ENCODE assay signal across 1 cellular context in genomic region chr9:128276008-128276573, GRCh38.
TF ChIP-seq lines count a peak whose summit lies in the region.

TSS of gene SWI5 (plus strand) at chr9:128276276.

TF ChIP-seq in HepG2, 621 proteins besides CTCF, POLR2A, EP300 and RAD21 (continued from another document and continues in another):
- TF ChIP-seq ZNF512 (CRISPR knock-in tag; IDR thresholded peaks at IDR 0.05), result no peak
- TF ChIP-seq ZNF512B (CRISPR knock-in tag; IDR thresholded peaks at IDR 0.05; ENCODE audit: borderline replicate concordance), result no peak
- TF ChIP-seq MAX (IDR thresholded peaks at IDR 0.05), result peak; percentile 57
- no peak for TF ChIP-seq ZNF235 (CRISPR knock-in tag; IDR thresholded peaks at IDR 0.05; ENCODE audit: borderline replicate concordance)
- TF ChIP-seq CCAR2 (optimal IDR thresholded peaks at IDR 0.05; ENCODE audit: low read depth, low read length), result no peak
- peak; percentile 42 for TF ChIP-seq MED8 (CRISPR knock-in tag; IDR thresholded peaks at IDR 0.05; ENCODE audit: insufficient replicate concordance)
- no peak for TF ChIP-seq ZNF20 (CRISPR knock-in tag; IDR thresholded peaks at IDR 0.05)
- TF ChIP-seq JARID2 (CRISPR knock-in tag; IDR thresholded peaks at IDR 0.05; ENCODE audit: insufficient replicate concordance), result no peak
- peak; percentile 27; the same call in 1 of the 2 replicates for TF ChIP-seq FOSL2 (CRISPR knock-in tag; IDR thresholded peaks at IDR 0.05)
- TF ChIP-seq MAFK (conservative IDR thresholded peaks at IDR 0.05 in 1 of 2, IDR thresholded peaks at IDR 0.05 in 1 of 2; ENCODE audit: low read length in 2 of 2), result 0 out of 4 replicates have a peak, but pooled peaks of 1 of the 2 experiments have one; percentile 0
- peak; percentile 55; the same call in 1 of the 2 replicates for TF ChIP-seq KLF6 (CRISPR knock-in tag; IDR thresholded peaks at IDR 0.05)
- TF ChIP-seq NR0B2 (CRISPR knock-in tag; IDR thresholded peaks at IDR 0.05), result 0 out of 2 replicates have a peak, but pooled peaks have one; percentile 73
- peak; percentile 71 for TF ChIP-seq ZGPAT (CRISPR knock-in tag; IDR thresholded peaks at IDR 0.05)
- no peak for TF ChIP-seq ZNF660 (CRISPR knock-in tag; IDR thresholded peaks at IDR 0.05; ENCODE audit: borderline replicate concordance, low read depth)
- TF ChIP-seq PPARG (CRISPR knock-in tag; conservative IDR thresholded peaks at IDR 0.05), result peak; percentile 52; the same call in 1 of the 2 replicates
- peak; percentile 87 for TF ChIP-seq ZNF691 (CRISPR knock-in tag; IDR thresholded peaks at IDR 0.05; ENCODE audit: borderline replicate concordance, low read depth)
- peak; percentile 30; the same call in 1 of the 2 replicates for TF ChIP-seq NCOA2 (CRISPR knock-in tag; IDR thresholded peaks at IDR 0.05)
- TF ChIP-seq ZNF589 (CRISPR knock-in tag; conservative IDR thresholded peaks at IDR 0.05), result no peak
- no peak for TF ChIP-seq ZNF138 (CRISPR knock-in tag; IDR thresholded peaks at IDR 0.05; ENCODE audit: low read depth)
- no peak for TF ChIP-seq ATF7 (IDR thresholded peaks at IDR 0.05)
- no peak for TF ChIP-seq ATF7 (CRISPR knock-in tag; IDR thresholded peaks at IDR 0.05)
- TF ChIP-seq HOXA3 (CRISPR knock-in tag; IDR thresholded peaks at IDR 0.05), result peak; percentile 12; the same call in 1 of the 2 replicates
- peak; percentile 67 for TF ChIP-seq YY1 (IDR thresholded peaks at IDR 0.05; ENCODE audit: insufficient read depth, insufficient replicate concordance, low read depth, low read length)
- peak; percentile 64 for TF ChIP-seq ZFX (CRISPR knock-in tag; IDR thresholded peaks at IDR 0.05; ENCODE audit: low read depth)
- TF ChIP-seq RFX5 (IDR thresholded peaks at IDR 0.05; ENCODE audit: low read depth, low read length), result peak; percentile 42
- peak; percentile 83; the same call in 1 of the 2 replicates for TF ChIP-seq ZNF784 (CRISPR knock-in tag; IDR thresholded peaks at IDR 0.05; ENCODE audit: borderline replicate concordance)
- TF ChIP-seq GABPB1 (CRISPR knock-in tag; IDR thresholded peaks at IDR 0.05), result peak; percentile 87
- 0 out of 2 replicates have a peak, but pooled peaks have one; percentile 26 for TF ChIP-seq SNAPC2 (CRISPR knock-in tag; IDR thresholded peaks at IDR 0.05)
- 0 out of 2 replicates have a peak, but pooled peaks have one; percentile 44 for TF ChIP-seq ZNF333 (CRISPR knock-in tag; IDR thresholded peaks at IDR 0.05; ENCODE audit: borderline replicate concordance)
- 0 out of 2 replicates have a peak, but pooled peaks have one; percentile 10 for TF ChIP-seq MAZ (IDR thresholded peaks at IDR 0.05; ENCODE audit: borderline replicate concordance, low read depth, low read length)
- TF ChIP-seq MAZ (CRISPR knock-in tag; IDR thresholded peaks at IDR 0.05; ENCODE audit: low read depth), result no peak
- 0 out of 2 replicates have a peak, but pooled peaks have one; percentile 11 for TF ChIP-seq ZNF563 (CRISPR knock-in tag; IDR thresholded peaks at IDR 0.05)
- peak; percentile 57; the same call in 1 of the 2 replicates for TF ChIP-seq E2F5 (CRISPR knock-in tag; conservative IDR thresholded peaks at IDR 0.05)
- 0 out of 2 replicates have a peak, but pooled peaks have one; percentile 49 for TF ChIP-seq ZNF317 (CRISPR knock-in tag; IDR thresholded peaks at IDR 0.05)
- no peak for TF ChIP-seq GRHL1 (CRISPR knock-in tag; conservative IDR thresholded peaks at IDR 0.05)
- TF ChIP-seq SAFB2 (CRISPR knock-in tag; IDR thresholded peaks at IDR 0.05; ENCODE audit: borderline replicate concordance, low read depth), result peak; percentile 95; the same call in 1 of the 2 replicates
- peak; percentile 76; the same call in 1 of the 2 replicates for TF ChIP-seq ZBTB7B (CRISPR knock-in tag; IDR thresholded peaks at IDR 0.05)
- peak; percentile 60; the same call in 1 of the 2 replicates for TF ChIP-seq SP5 (CRISPR knock-in tag; IDR thresholded peaks at IDR 0.05; ENCODE audit: borderline replicate concordance, low read depth)
- peak; percentile 78; the same call in 1 of the 2 replicates for TF ChIP-seq GATA4 (IDR thresholded peaks at IDR 0.05; ENCODE audit: borderline replicate concordance, low read depth)
- TF ChIP-seq ZNF331 (CRISPR knock-in tag; IDR thresholded peaks at IDR 0.05), result 0 out of 2 replicates have a peak, but pooled peaks have one; percentile 21
- TF ChIP-seq ETV6 (CRISPR knock-in tag; conservative IDR thresholded peaks at IDR 0.05), result 0 out of 2 replicates have a peak, but pooled peaks have one; percentile 29
- peak; percentile 26; the same call in 1 of the 2 replicates for TF ChIP-seq MIER2 (CRISPR knock-in tag; IDR thresholded peaks at IDR 0.05)
- TF ChIP-seq MAFG (CRISPR knock-in tag; IDR thresholded peaks at IDR 0.05), result no peak
- TF ChIP-seq SALL2 (CRISPR knock-in tag; IDR thresholded peaks at IDR 0.05), result no peak
- TF ChIP-seq HNRNPL (IDR thresholded peaks at IDR 0.05; ENCODE audit: low read depth, low read length), result no peak
- peak; percentile 97 for TF ChIP-seq POLR2G (IDR thresholded peaks at IDR 0.05; ENCODE audit: low read depth, low read length)
- no peak for TF ChIP-seq RBM39 (IDR thresholded peaks at IDR 0.05; ENCODE audit: low read depth, low read length, poor library complexity, severe bottlenecking)
- TF ChIP-seq ZMYM2 (CRISPR knock-in tag; IDR thresholded peaks at IDR 0.05), result no peak
- TF ChIP-seq TBL1XR1 (IDR thresholded peaks at IDR 0.05; ENCODE audit: borderline replicate concordance, low read length, partially characterized antibody), result no peak
- no peak for TF ChIP-seq ZNF441 (CRISPR knock-in tag; IDR thresholded peaks at IDR 0.05; ENCODE audit: borderline replicate concordance)
- 0 out of 2 replicates have a peak, but pooled peaks have one; percentile 33 for TF ChIP-seq GZF1 (CRISPR knock-in tag; IDR thresholded peaks at IDR 0.05)
- 0 out of 2 replicates have a peak, but pooled peaks have one; percentile 74 for TF ChIP-seq KAT8 (CRISPR knock-in tag; IDR thresholded peaks at IDR 0.05)
- TF ChIP-seq NFYB (CRISPR knock-in tag; IDR thresholded peaks at IDR 0.05), result peak; percentile 75
- no peak for TF ChIP-seq ZNF713 (CRISPR knock-in tag; IDR thresholded peaks at IDR 0.05)
- TF ChIP-seq RFX3 (CRISPR knock-in tag; IDR thresholded peaks at IDR 0.05), result peak; percentile 52; the same call in 1 of the 2 replicates
- peak; percentile 79; the same call in 1 of the 2 replicates for TF ChIP-seq KDM5B (CRISPR knock-in tag; IDR thresholded peaks at IDR 0.05; ENCODE audit: borderline replicate concordance)
- 0 out of 2 replicates have a peak, but pooled peaks have one; percentile 29 for TF ChIP-seq KMT2B (CRISPR knock-in tag; IDR thresholded peaks at IDR 0.05)
- TF ChIP-seq ZNF281 (CRISPR knock-in tag; IDR thresholded peaks at IDR 0.05; ENCODE audit: borderline replicate concordance), result no peak
- 0 out of 2 replicates have a peak, but pooled peaks have one; percentile 17 for TF ChIP-seq ZMYM4 (CRISPR knock-in tag; IDR thresholded peaks at IDR 0.05)
